8 cellular contexts compared by ENCODE assay signal in the genomic region with DNA sequence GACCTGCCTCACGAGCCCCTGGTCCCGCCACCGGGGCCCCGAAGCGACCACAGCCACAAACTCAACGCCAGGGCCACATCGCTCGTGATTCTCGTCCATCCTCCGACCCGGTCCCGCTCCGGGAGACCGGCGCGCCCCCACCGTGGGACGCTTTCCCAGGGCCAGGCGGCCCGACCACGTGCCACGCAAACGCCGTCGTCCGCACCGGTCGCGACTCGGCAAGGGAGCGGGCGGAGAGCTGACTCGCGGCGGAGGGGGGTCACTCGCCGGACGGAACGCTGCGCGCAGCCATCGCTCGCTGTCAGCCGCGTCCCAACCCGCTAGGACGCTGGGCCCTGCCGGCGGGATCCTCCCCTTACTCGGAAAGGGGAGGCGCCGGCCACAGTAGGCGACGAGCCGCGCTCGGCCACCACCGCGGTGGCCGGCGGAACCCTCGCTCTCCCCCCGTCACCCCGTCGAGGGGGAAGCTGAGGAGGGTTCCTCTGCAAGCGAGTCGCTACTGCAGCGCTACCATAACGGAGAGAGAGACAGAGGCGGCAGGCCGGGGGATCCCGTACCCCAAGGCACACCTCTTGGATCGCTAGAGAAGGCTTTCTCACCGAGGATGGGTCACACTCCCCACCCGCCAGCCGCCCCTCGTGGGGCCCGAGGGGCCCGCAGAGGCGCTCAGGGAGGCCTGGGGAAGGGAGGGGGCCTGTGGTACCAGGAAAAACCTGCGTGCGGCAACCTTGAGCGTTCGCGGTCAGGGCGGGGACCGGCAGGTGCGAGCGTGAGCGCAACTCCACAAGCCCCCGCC.
A peak's percentile ranks its signal among the peaks of the same experiment; 100 is the strongest.
DNase-seq lines count a peak whose midpoint lies in the region; ATAC-seq and TF ChIP-seq lines count a peak whose summit lies in the region.

No MANE protein-coding gene starts in this region.

- ATAC-seq in activated CD8-positive, alpha-beta T cell treated with anti-CD3 and anti-CD28 coated beads, Interleukin-2, amount 10 ng/mL, durations not matched to agents 7 days and 5 days, result peak; percentile 57
- ATAC-seq in HG03095 (IDR thresholded peaks at IDR 0.05; ENCODE audit: unreplicated experiment) (no peak), HG02885 (IDR thresholded peaks at IDR 0.05; ENCODE audit: poor library complexity, unreplicated experiment) (no peak), GM21529 (IDR thresholded peaks at IDR 0.05; ENCODE audit: unreplicated experiment) (no peak)

- no peak for TF ChIP-seq CTCF in fibroblast of villous mesenchyme (IDR thresholded peaks at IDR 0.05; ENCODE audit: insufficient read depth, low read depth, low read length)

- POLR2A ChIA-PET in activated CD8-positive, alpha-beta T cell treated with anti-CD3 and anti-CD28 coated beads, Interleukin-2, amount 10 ng/mL, durations not matched to agents 7 days and 5 days (lab: Charles Lee), result no interaction called here

- H3K4me1 Mint-ChIP-seq in activated CD8-positive, alpha-beta T cell treated with anti-CD3 and anti-CD28 coated beads, Interleukin-2, amount 10 ng/mL, durations not matched to agents 7 days and 5 days (ENCODE audit: low read depth), result peaks cover 4% of the 10 kb centered on the region

- H3K4me3 ChIP-seq in H7 (ENCODE audit: insufficient read depth, low read depth, low read length) (peak overlapping the region; percentile 48), fibroblast of villous mesenchyme (ENCODE audit: low read depth, low read length) (no peak overlapping the region), skin epidermis (peak overlapping the region in 5 of 7 experiments; percentile 6 to 31 (median 16))

- DNase-seq in H7, result peak; percentile 77
- DNase-seq in activated CD8-positive, alpha-beta T cell treated with anti-CD3 and anti-CD28 coated beads, Interleukin-2, amount 10 ng/mL, durations not matched to agents 7 days and 5 days, result peak; percentile 45
- peak; percentile 0 for DNase-seq in fibroblast of villous mesenchyme (ENCODE audit: low read depth)
- DNase-seq in NCI-H1694 (lab: John Stamatoyannopoulos, UW), result no peak

- CTCF ChIA-PET in activated CD8-positive, alpha-beta T cell treated with anti-CD3 and anti-CD28 coated beads, Interleukin-2, amount 10 ng/mL, durations not matched to agents 7 days and 5 days (lab: Charles Lee), result no interaction called here

- no peak overlapping the region for H3K27ac Mint-ChIP-seq in activated CD8-positive, alpha-beta T cell treated with anti-CD3 and anti-CD28 coated beads, Interleukin-2, amount 10 ng/mL, durations not matched to agents 7 days and 5 days

- H3K9me3 Mint-ChIP-seq in activated CD8-positive, alpha-beta T cell treated with anti-CD3 and anti-CD28 coated beads, Interleukin-2, amount 10 ng/mL, durations not matched to agents 7 days and 5 days (ENCODE audit: insufficient read depth), result peaks cover 4% of the 10 kb centered on the region

- peaks cover 7% of the 10 kb centered on the region for H3K36me3 Mint-ChIP-seq in activated CD8-positive, alpha-beta T cell treated with anti-CD3 and anti-CD28 coated beads, Interleukin-2, amount 10 ng/mL, durations not matched to agents 7 days and 5 days (ENCODE audit: low read depth)

- no peak overlapping the region for H3K27ac ChIP-seq in skin epidermis

- H3K36me3 ChIP-seq in H7 (replicated peaks; ENCODE audit: control insufficient read depth, insufficient read depth, low read length), result no peaks in the 10 kb centered on the region

- peaks cover 38% of the 10 kb centered on the region for H3K27me3 ChIP-seq in H7 (ENCODE audit: control insufficient read depth, insufficient read depth, low read length)

- peaks cover 18% of the 10 kb centered on the region for H3K27me3 Mint-ChIP-seq in activated CD8-positive, alpha-beta T cell treated with anti-CD3 and anti-CD28 coated beads, Interleukin-2, amount 10 ng/mL, durations not matched to agents 7 days and 5 days (ENCODE audit: low read depth)

- H3K4me3 Mint-ChIP-seq in activated CD8-positive, alpha-beta T cell treated with anti-CD3 and anti-CD28 coated beads, Interleukin-2, amount 10 ng/mL, durations not matched to agents 7 days and 5 days, result peak overlapping the region; percentile 25
